In genomic region chr7:30548762-30549344, GRCh38 we compare ENCODE assay signal across 8 cellular contexts. TPM values are rescaled to one million over a fixed set of nuclear protein-coding genes. Genes with fewer than 3 reads are reported as not detected.
DNase-seq lines count a peak whose midpoint lies in the region; ATAC-seq, FAIRE-seq and TF ChIP-seq lines count a peak whose summit lies in the region.

No MANE protein-coding gene starts in this region.

- DNase-seq in DMS153 (lab: John Stamatoyannopoulos, UW) (peak; percentile 68), H54 (ENCODE audit: insufficient read length, low spot score) (peak; percentile 76), NCI-H1694 (lab: John Stamatoyannopoulos, UW) (peak; percentile 67), dedifferentiated amniotic fluid mesenchymal stem cell (ENCODE audit: extremely low spot score) (peak; percentile 71), left colon (peak; percentile 57 to 75), T1000 (lab: John Stamatoyannopoulos, UW) (no peak)
- DNase-seq in stimulated activated CD8-positive, alpha-beta memory T cell treated with anti-CD3 and anti-CD28 coated beads, Interleukin-2, amount 100 ng/mL, for 48 hours (ENCODE audit: low read depth in 2 of 2), result peak; percentile 11 to 19

- no peak for TF ChIP-seq POLR2A in H54 (IDR thresholded peaks at IDR 0.05; ENCODE audit: low read depth, low read length)

- ATAC-seq in left colon, result peak; percentile 87

- peak; percentile 91 for FAIRE-seq in H54 (lab: Jason Lieb, UNC)
- peak; percentile 77 for FAIRE-seq in TTC549 (lab: Jason Lieb, UNC)

- intact Hi-C loops in left colon (cut with DNase I, micrococcal nuclease), result no loop called here

RNA-seq across cellular contexts. Expression of gene GGCT, which starts 44.2 kb away (rescaled TPM):
- 10 to 100 TPM; 34.8 to 47.6 TPM for total RNA-seq in left colon

RNA-seq across cellular contexts. Expression of gene GARS1, which starts 45.8 kb away (rescaled TPM):
- 100 to 1,000 TPM in 1 of 2 donors, 10 to 100 TPM in 1; 57.8 to 104 TPM for total RNA-seq in left colon
